8 cellular contexts compared by ENCODE assay signal in genomic region chr3:71130516-71131384, GRCh38.
DNase-seq lines count a peak whose midpoint lies in the region; ATAC-seq and TF ChIP-seq lines count a peak whose summit lies in the region.

No MANE protein-coding gene starts in this region.

- no peaks in the 10 kb centered on the region for H3K9me3 ChIP-seq in MG63

- peak; percentile 68 for ATAC-seq in GM21515 (IDR thresholded peaks at IDR 0.05; ENCODE audit: unreplicated experiment)

- peak overlapping the region; percentile 56 for H3K4me3 ChIP-seq in MG63

- peak overlapping the region; percentile 77 for H3K27ac ChIP-seq in C4-2B

- H3K27me3 ChIP-seq in MG63: no peaks in the 10 kb centered on the region

- TF ChIP-seq CTCF in C4-2B (conservative IDR thresholded peaks at IDR 0.05): no peak

- no peaks in the 10 kb centered on the region for H3K36me3 ChIP-seq in MG63

- peak; percentile 65 for DNase-seq in MG63
- DNase-seq in activated CD4-positive, CD25-positive, alpha-beta regulatory T cell (lab: John Stamatoyannopoulos, UW): peak in 3 of 4 experiments; percentile 15 to 55 (median 44)
- DNase-seq in cerebellar cortex (ENCODE audit: low spot score): peak; percentile 39
- peak; percentile 86 for DNase-seq in kidney tubule cell (ENCODE audit: low spot score)
- peak; percentile 69 for DNase-seq in stimulated activated CD4-positive, alpha-beta T cell treated with anti-CD3 and anti-CD28 coated beads, Interleukin-1b, Interleukin-23, amount 100 ng/mL, for 48 hours
- no peak for DNase-seq in DMS114 treated with DMSO at 0.1 percent for 48 hours (lab: John Stamatoyannopoulos, UW; ENCODE audit: unreplicated experiment)
